ENCODE assay signal across 8 cellular contexts in genomic region chr2:65227471-65228248, GRCh38.
DNase-seq lines count a peak whose midpoint lies in the region; ATAC-seq and TF ChIP-seq lines count a peak whose summit lies in the region.

Gene ACTR2, plus strand, starts transcription at chr2:65227831. Its CDS starts 79 bp downstream, at chr2:65227910.

- H3K4me1 Mint-ChIP-seq in central memory CD8-positive, alpha-beta T cell = peaks cover 35% of the 10 kb centered on the region

- TF ChIP-seq CTCF in AG09309 (IDR thresholded peaks at IDR 0.05; ENCODE audit: control insufficient read depth, insufficient read depth, low read depth, low read length, missing control alignments) = no peak

- H3K36me3 Mint-ChIP-seq in central memory CD8-positive, alpha-beta T cell (ENCODE audit: insufficient read depth) = peaks cover 27% of the 10 kb centered on the region

- ATAC-seq in GM19025 (IDR thresholded peaks at IDR 0.05; ENCODE audit: low read depth, unreplicated experiment) = peak; percentile 84
- peak; percentile 91 for ATAC-seq in HG03342 (IDR thresholded peaks at IDR 0.05; ENCODE audit: unreplicated experiment)
- ATAC-seq in central memory CD8-positive, alpha-beta T cell (replicated peaks; ENCODE audit: extremely low read depth, poor library complexity, severe bottlenecking) = peak; percentile 91

- peak within 1 kb of the TSS; percentile 62 for H3K4me3 ChIP-seq in AG09309 (ENCODE audit: control insufficient read depth, low read depth, low read length)

- peak within 1 kb of the TSS; percentile 100 for H3K27ac Mint-ChIP-seq in central memory CD8-positive, alpha-beta T cell (ENCODE audit: low read depth)

- no peaks in the 10 kb centered on the region for H3K27me3 Mint-ChIP-seq in central memory CD8-positive, alpha-beta T cell

- no peaks in the 10 kb centered on the region for H3K9me3 Mint-ChIP-seq in central memory CD8-positive, alpha-beta T cell

- peak within 1 kb of the TSS; percentile 100 for H3K4me3 Mint-ChIP-seq in central memory CD8-positive, alpha-beta T cell

- DNase-seq in AG09309 (ENCODE audit: low read depth) (peak; percentile 90), NCI-H446 (lab: John Stamatoyannopoulos, UW) (peak; percentile 84 to 97), iris pigment epithelial cell (ENCODE audit: low read depth) (peak; percentile 98)
- DNase-seq in activated CD4-positive, CD25-positive, alpha-beta regulatory T cell treated with anti-CD3 and anti-CD28 coated beads, Interleukin-2, amount 50 U/mL, for 16 hours (ENCODE audit: low read depth, low spot score) = peak; percentile 91
- DNase-seq in central memory CD8-positive, alpha-beta T cell (ENCODE audit: low spot score in 2 of 2) = peak; percentile 83 to 88
- peak; percentile 89 for DNase-seq in stimulated activated CD4-positive, alpha-beta T cell treated with anti-CD3 and anti-CD28 coated beads, Interleukin-12 subunit alpha, Interleukin-12 subunit beta, amount 100 ng/mL, for 4 hours

Comparison
In these comparisons a context has a peak if more than half of its experiments do, and no peak if none do; other contexts are left out.
1. Peak in every context shown above with its lines: DNase-seq, ATAC-seq and H3K4me3 ChIP-seq.